15 cellular contexts compared by ENCODE assay signal in the genomic region with DNA sequence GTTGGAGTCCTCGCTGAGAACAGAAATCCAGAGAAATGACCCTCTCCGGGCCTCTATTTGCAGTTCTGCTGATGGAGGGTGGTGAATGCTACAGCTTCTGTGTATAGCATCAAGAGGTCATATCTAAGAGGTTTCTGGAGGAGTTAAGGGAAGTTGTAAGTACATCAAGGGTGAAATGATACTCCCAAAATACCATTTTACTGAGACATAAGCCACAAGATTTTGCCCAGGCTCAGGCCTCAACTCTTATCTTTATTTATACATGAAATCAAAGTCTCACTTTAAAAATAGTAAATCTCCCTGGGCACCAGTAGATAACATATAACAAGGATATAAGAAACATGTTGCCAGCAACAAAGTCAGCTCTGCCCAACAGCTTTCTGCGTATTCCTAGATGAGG. TPM values are rescaled to one million over a fixed set of nuclear protein-coding genes. Genes with fewer than 3 reads are reported as not detected.
DNase-seq lines count a peak whose midpoint lies in the region; ATAC-seq and TF ChIP-seq lines count a peak whose summit lies in the region.
"Had no signal": no experiment of that assay in that cellular context is flagged by ENCODE, and none has a peak within 500 bp of the region (broad histone marks: within the 10 kb centered on the region; RNA-seq: fewer than 3 reads in every experiment).

No MANE protein-coding gene starts in this region.

- DNase-seq in activated CD4-positive, alpha-beta T cell treated with anti-CD3 and anti-CD28 coated beads, Interleukin-2, amount 10 ng/mL, durations not matched to agents 7 days and 5 days: no peak
- DNase-seq in activated CD4-positive, alpha-beta T cell treated with anti-CD3 and anti-CD28 coated beads for 1 hour: no peak
- DNase-seq in MM.1S (no peak), smooth muscle cell (lab: John Stamatoyannopoulos, UW; ENCODE audit: unreplicated experiment) (no peak), putamen (ENCODE audit: low spot score) (no peak), RKO (ENCODE audit: low spot score) (no peak), RPMI8226 (no peak)
- DNase-seq in effector memory CD8-positive, alpha-beta T cell: no peak
- DNase-seq: activated naive CD4-positive, alpha-beta T cell; erythroblast; lower lobe of right lung; NCI-H1092; substantia nigra; T-helper 17 cell had no signal

- no peaks in the 10 kb centered on the region for H3K79me2 ChIP-seq in MM.1S (ENCODE audit: low read length)
- peaks cover 5% of the 10 kb centered on the region for H3K79me2 ChIP-seq in smooth muscle cell (ENCODE audit: low read depth)

- peak overlapping the region; percentile 71 for H3K27ac Mint-ChIP-seq in activated CD4-positive, alpha-beta T cell treated with anti-CD3 and anti-CD28 coated beads, Interleukin-2, amount 10 ng/mL, durations not matched to agents 7 days and 5 days
- H3K27ac Mint-ChIP-seq in effector memory CD8-positive, alpha-beta T cell: peak overlapping the region; percentile 93

- H3K4me3 ChIP-seq in MM.1S (ENCODE audit: low read length): no peak overlapping the region
- no peak overlapping the region for H3K4me3 ChIP-seq in smooth muscle cell
- H3K4me3 ChIP-seq: lower lobe of right lung, skin epidermis had no signal

- H3K9me2 ChIP-seq in MM.1S (replicated peaks; ENCODE audit: insufficient read depth, low read length): no peaks in the 10 kb centered on the region

- no peaks in the 10 kb centered on the region for H3K36me3 ChIP-seq in MM.1S (replicated peaks; ENCODE audit: insufficient read depth, low read length)
- H3K36me3 ChIP-seq in smooth muscle cell (ENCODE audit: low read depth): no peaks in the 10 kb centered on the region

- peaks cover 74% of the 10 kb centered on the region for H3K4me1 Mint-ChIP-seq in activated CD4-positive, alpha-beta T cell treated with anti-CD3 and anti-CD28 coated beads, Interleukin-2, amount 10 ng/mL, durations not matched to agents 7 days and 5 days
- peaks cover 59 to 91% of the 10 kb centered on the region in 2 donors for H3K4me1 Mint-ChIP-seq in effector memory CD8-positive, alpha-beta T cell (ENCODE audit: low read depth in 2 of 2)

- H3F3A ChIP-seq in MM.1S (ENCODE audit: insufficient read depth, low read length): peaks cover 32% of the 10 kb centered on the region
- peaks cover 16% of the 10 kb centered on the region for H3F3A ChIP-seq in smooth muscle cell (ENCODE audit: low read depth)

- peak overlapping the region; percentile 23; the same call in 1 of the 2 replicates for H3K9ac ChIP-seq in MM.1S (ENCODE audit: low read length)
- no peak overlapping the region for H3K9ac ChIP-seq in smooth muscle cell (ENCODE audit: low read depth)

- no peak for ATAC-seq in effector memory CD8-positive, alpha-beta T cell (replicated peaks)
- ATAC-seq: lower lobe of right lung, T-helper 17 cell had no signal

- peak overlapping the region; percentile 69; the same call in 1 of the 2 replicates for H3K4me2 ChIP-seq in MM.1S (ENCODE audit: low read depth, low read length)
- H3K4me2 ChIP-seq in smooth muscle cell: peak overlapping the region; percentile 15

- CTCF ChIA-PET in activated CD4-positive, alpha-beta T cell treated with anti-CD3 and anti-CD28 coated beads, Interleukin-2, amount 10 ng/mL, durations not matched to agents 7 days and 5 days (lab: Charles Lee): interaction anchor here (0.8 to 4.6 kb wide), 4 partner anchors 14 to 69 kb away, joined by 3 to 26 read pairs (median 4); no protein-coding TSS in a partner anchor

- H2AFZ ChIP-seq in MM.1S (ENCODE audit: low read length): no peak overlapping the region
- no peak overlapping the region for H2AFZ ChIP-seq in smooth muscle cell (ENCODE audit: low read depth)

- H3K4me3 Mint-ChIP-seq in activated CD4-positive, alpha-beta T cell treated with anti-CD3 and anti-CD28 coated beads, Interleukin-2, amount 10 ng/mL, durations not matched to agents 7 days and 5 days: no peak overlapping the region
- H3K4me3 Mint-ChIP-seq in effector memory CD8-positive, alpha-beta T cell: peak overlapping the region in 1 of 2 donors; percentile 81
- H3K4me3 Mint-ChIP-seq: T-helper 17 cell had no signal

- H3K27ac ChIP-seq in MM.1S (ENCODE audit: low read length) (peak overlapping the region; percentile 85), smooth muscle cell (ENCODE audit: low read depth) (peak overlapping the region; percentile 51)
- H3K27ac ChIP-seq: lower lobe of right lung had no signal

- H3K9me3 Mint-ChIP-seq in activated CD4-positive, alpha-beta T cell treated with anti-CD3 and anti-CD28 coated beads, Interleukin-2, amount 10 ng/mL, durations not matched to agents 7 days and 5 days: no peaks in the 10 kb centered on the region
- H3K9me3 Mint-ChIP-seq in effector memory CD8-positive, alpha-beta T cell: no peaks in the 10 kb centered on the region

- no peaks in the 10 kb centered on the region for H4K20me1 ChIP-seq in MM.1S (ENCODE audit: insufficient read depth, low read length)
- no peaks in the 10 kb centered on the region for H4K20me1 ChIP-seq in smooth muscle cell (ENCODE audit: low read depth)

- WGBS in smooth muscle cell (ENCODE audit: low lambda C conversion rate): 20% methylated on average over 3 of the region's 3 CpGs

- H3K36me3 Mint-ChIP-seq in activated CD4-positive, alpha-beta T cell treated with anti-CD3 and anti-CD28 coated beads, Interleukin-2, amount 10 ng/mL, durations not matched to agents 7 days and 5 days (ENCODE audit: low read depth): peaks cover 67% of the 10 kb centered on the region
- peaks cover 32% of the 10 kb centered on the region for H3K36me3 Mint-ChIP-seq in effector memory CD8-positive, alpha-beta T cell (ENCODE audit: insufficient read depth)

- POLR2A ChIA-PET in activated CD4-positive, alpha-beta T cell treated with anti-CD3 and anti-CD28 coated beads, Interleukin-2, amount 10 ng/mL, durations not matched to agents 7 days and 5 days (lab: Charles Lee): no interaction called here

- TF ChIP-seq CTCF in MM.1S (IDR thresholded peaks at IDR 0.05; ENCODE audit: low read length) (no peak), smooth muscle cell (IDR thresholded peaks at IDR 0.05; ENCODE audit: borderline replicate concordance, insufficient read depth, poor library complexity, severe bottlenecking) (no peak)

- H3K27me3 ChIP-seq in MM.1S (replicated peaks; ENCODE audit: insufficient read depth, low read length) (no peaks in the 10 kb centered on the region), smooth muscle cell (ENCODE audit: low read depth) (no peaks in the 10 kb centered on the region)

- no peaks in the 10 kb centered on the region for H3K27me3 Mint-ChIP-seq in activated CD4-positive, alpha-beta T cell treated with anti-CD3 and anti-CD28 coated beads, Interleukin-2, amount 10 ng/mL, durations not matched to agents 7 days and 5 days
- no peaks in the 10 kb centered on the region for H3K27me3 Mint-ChIP-seq in effector memory CD8-positive, alpha-beta T cell
- H3K27me3 Mint-ChIP-seq: T-helper 17 cell had no signal

- no peaks in the 10 kb centered on the region for H3K9me3 ChIP-seq in MM.1S (replicated peaks; ENCODE audit: insufficient read depth, low read length)
- H3K9me3 ChIP-seq in smooth muscle cell (replicated peaks; ENCODE audit: low read depth): no peaks in the 10 kb centered on the region
- H3K9me3 ChIP-seq: lower lobe of right lung had no signal

- H3K4me1 ChIP-seq in MM.1S (ENCODE audit: low read length): peaks cover 57% of the 10 kb centered on the region
- H3K4me1 ChIP-seq in smooth muscle cell (ENCODE audit: low read depth): peaks cover 34% of the 10 kb centered on the region

RNA-seq across cellular contexts. Expression of a gene that starts 40.4 kb away (rescaled TPM):
- 10 to 100 TPM; 94.5 to 95.2 TPM for total RNA-seq in activated CD4-positive, alpha-beta T cell treated with anti-CD3 and anti-CD28 coated beads, Interleukin-2, amount 10 ng/mL, durations not matched to agents 7 days and 5 days
- 14.9 and 25.6 TPM in 2 replicates for total RNA-seq in smooth muscle cell
- 7.5 and 9.3 TPM in 2 replicates for polyA plus RNA-seq in smooth muscle cell
